ENCODE assay signal across 31 cellular contexts in genomic region chr4:56680266-56680665, GRCh38. TPM values are rescaled to one million over a fixed set of nuclear protein-coding genes. Genes with fewer than 3 reads are reported as not detected.
DNase-seq lines count a peak whose midpoint lies in the region; ATAC-seq and TF ChIP-seq lines count a peak whose summit lies in the region.
"Had no signal": no experiment of that assay in that cellular context is flagged by ENCODE, and none has a peak within 500 bp of the region (broad histone marks: within the 10 kb centered on the region; RNA-seq: fewer than 3 reads in every experiment).

No MANE protein-coding gene starts in this region.

- no peaks in the 10 kb centered on the region for H3K4me1 ChIP-seq in endocrine pancreas (ENCODE audit: control insufficient read depth, insufficient read depth, low read length)
- peaks cover 12% of the 10 kb centered on the region for H3K4me1 ChIP-seq in lower lobe of right lung
- no peaks in the 10 kb centered on the region for H3K4me1 ChIP-seq in GM23338 (ENCODE audit: insufficient read depth)

- no peaks in the 10 kb centered on the region for H3K9me3 ChIP-seq in endocrine pancreas (ENCODE audit: control insufficient read depth, low read length)
- no peaks in the 10 kb centered on the region for H3K9me3 ChIP-seq in lower lobe of right lung
- H3K9me3 ChIP-seq: esophagus muscularis mucosa, pancreas, SJSA1, transverse colon had no signal

- H3K4me3 Mint-ChIP-seq in type B pancreatic cell (peak overlapping the region; percentile 78), MCF 10A (ENCODE audit: unreplicated experiment) (no peak overlapping the region), GM23338 (no peak overlapping the region)
- H3K4me3 Mint-ChIP-seq: neural crest cell, WTC11 had no signal

- H3K4me1 Mint-ChIP-seq in type B pancreatic cell (ENCODE audit: unreplicated experiment), result peaks cover 14% of the 10 kb centered on the region
- peaks cover 26% of the 10 kb centered on the region for H3K4me1 Mint-ChIP-seq in MCF 10A (ENCODE audit: insufficient read depth, unreplicated experiment)
- peaks cover 13% of the 10 kb centered on the region; the same call in 2 of the 3 replicates for H3K4me1 Mint-ChIP-seq in GM23338

- BruUV-seq in MCF 10A (replicated peaks; lab: Mats Ljungman, UMichigan), result no TSS peak

- peak overlapping the region; percentile 78 for H3K4me3 ChIP-seq in endocrine pancreas (ENCODE audit: control insufficient read depth, insufficient read depth, low read length)
- peak overlapping the region; percentile 51 for H3K4me3 ChIP-seq in lower lobe of right lung
- no peak overlapping the region for H3K4me3 ChIP-seq in GM23338
- H3K4me3 ChIP-seq: esophagus muscularis mucosa, SJSA1, transverse colon had no signal

- intact Hi-C loops in lower lobe of right lung (cut with DNase I), result no loop called here
- intact Hi-C loops in MCF 10A (cut with micrococcal nuclease), result no loop called here

- H3K27ac ChIP-seq in lower lobe of right lung (peak overlapping the region; percentile 74), GM23338 (ENCODE audit: low read depth) (no peak overlapping the region)
- H3K27ac ChIP-seq: coronary artery, esophagus muscularis mucosa, foreskin keratinocyte, pancreas, SJSA1, transverse colon had no signal

- DNase-seq in NCI-H510A treated with DMSO at 0.1 percent for 48 hours (lab: John Stamatoyannopoulos, UW) (peak; percentile 34), NCI-H510A (lab: John Stamatoyannopoulos, UW) (no peak), lower lobe of right lung (no peak), type B pancreatic cell (ENCODE audit: extremely low spot score, unreplicated experiment) (no peak), EL (no peak), MCF 10A (ENCODE audit: unreplicated experiment) (no peak), GM23338 (ENCODE audit: low spot score) (no peak)
- DNase-seq: activated CD4-positive, alpha-beta T cell treated with anti-CD3 and anti-CD28 coated beads, Interleukin-2, amount 10 ng/mL, durations not matched to agents 7 days and 5 days; activated gamma-delta T cell treated with Interleukin-2 at 50 U/mL for 16 hours; activated naive CD8-positive, alpha-beta T cell treated with anti-CD3 and anti-CD28 coated beads, Interleukin-2, amount 10 ng/mL, durations not matched to agents 7 days and 5 days; activated T-cell treated with anti-CD3 and anti-CD28 coated beads, Interleukin-2, amount 50 U/mL, for 4 hours; aorta; effector memory CD8-positive, alpha-beta T cell; foreskin keratinocyte; IMR-90; NCI-H146; NCI-H2107; NCI-H345; NCI-H748 treated with DMSO at 0.1 percent for 48 hours; pancreas; retina; stimulated activated CD4-positive, alpha-beta T cell treated with anti-CD3 and anti-CD28 coated beads, Interleukin-2, amount 100 ng/mL, for 48 hours; T1000; transverse colon had no signal

- no peak overlapping the region for H3K4me2 ChIP-seq in GM23338

- peaks cover 3% of the 10 kb centered on the region for H3K36me3 Mint-ChIP-seq in type B pancreatic cell
- no peaks in the 10 kb centered on the region for H3K36me3 Mint-ChIP-seq in MCF 10A (ENCODE audit: insufficient read depth, unreplicated experiment)
- no peaks in the 10 kb centered on the region for H3K36me3 Mint-ChIP-seq in GM23338 (ENCODE audit: low read depth)
- H3K36me3 Mint-ChIP-seq: activated naive CD8-positive, alpha-beta T cell treated with anti-CD3 and anti-CD28 coated beads, Interleukin-2, amount 10 ng/mL, durations not matched to agents 7 days and 5 days; WTC11 had no signal

- H3K36me3 ChIP-seq in endocrine pancreas (ENCODE audit: control insufficient read depth, insufficient read depth, low read length), result no peaks in the 10 kb centered on the region
- no peaks in the 10 kb centered on the region for H3K36me3 ChIP-seq in lower lobe of right lung
- no peaks in the 10 kb centered on the region for H3K36me3 ChIP-seq in GM23338 (ENCODE audit: insufficient read depth)
- H3K36me3 ChIP-seq: esophagus muscularis mucosa, pancreas, SJSA1, transverse colon had no signal

- no peaks in the 10 kb centered on the region for H3K79me2 ChIP-seq in GM23338 (replicated peaks; ENCODE audit: insufficient read depth)

- POLR2A ChIA-PET in MCF 10A (lab: Yijun Ruan, JAX), result interaction anchor here (0.7 kb wide), 1 partner anchor 48 kb away, joined by 3 read pairs; no protein-coding TSS in a partner anchor

- peak overlapping the region; percentile 89 for H3K27ac Mint-ChIP-seq in type B pancreatic cell
- H3K27ac Mint-ChIP-seq in MCF 10A (ENCODE audit: low read depth, unreplicated experiment), result no peak overlapping the region
- no peak overlapping the region for H3K27ac Mint-ChIP-seq in GM23338
- H3K27ac Mint-ChIP-seq: activated CD4-positive, alpha-beta T cell treated with anti-CD3 and anti-CD28 coated beads, Interleukin-2, amount 10 ng/mL, durations not matched to agents 7 days and 5 days; activated naive CD8-positive, alpha-beta T cell treated with anti-CD3 and anti-CD28 coated beads, Interleukin-2, amount 10 ng/mL, durations not matched to agents 7 days and 5 days; effector memory CD8-positive, alpha-beta T cell; WTC11 had no signal

- H2AFZ ChIP-seq in GM23338, result no peak overlapping the region

- no peaks in the 10 kb centered on the region for H3K9me2 ChIP-seq in GM23338 (ENCODE audit: insufficient read depth)

- TF ChIP-seq CTCF in lower lobe of right lung (IDR thresholded peaks at IDR 0.05), result no peak
- no peak for TF ChIP-seq CTCF in type B pancreatic cell (conservative IDR thresholded peaks at IDR 0.05)
- TF ChIP-seq CTCF in MCF 10A (IDR thresholded peaks at IDR 0.05; ENCODE audit: unreplicated experiment), result no peak
- TF ChIP-seq CTCF in GM23338 (conservative IDR thresholded peaks at IDR 0.05; ENCODE audit: low read depth in 2 of 2), result no peak

- H3K27me3 ChIP-seq in endocrine pancreas (ENCODE audit: control insufficient read depth, insufficient read depth, low read length), result no peaks in the 10 kb centered on the region
- H3K27me3 ChIP-seq in lower lobe of right lung (ENCODE audit: low read depth), result no peaks in the 10 kb centered on the region
- H3K27me3 ChIP-seq in GM23338 (ENCODE audit: insufficient read depth), result no peaks in the 10 kb centered on the region
- H3K27me3 ChIP-seq: foreskin keratinocyte, pancreas had no signal

- ATAC-seq in lower lobe of right lung (peak; percentile 82 to 87), GM23338 (no peak)
- ATAC-seq: WTC11 had no signal

- no peaks in the 10 kb centered on the region for H3F3A ChIP-seq in GM23338 (replicated peaks; ENCODE audit: low read depth)

- H3K9me3 Mint-ChIP-seq in type B pancreatic cell (peaks cover 6% of the 10 kb centered on the region), MCF 10A (ENCODE audit: unreplicated experiment) (no peaks in the 10 kb centered on the region), GM23338 (no peaks in the 10 kb centered on the region)
- H3K9me3 Mint-ChIP-seq: activated CD4-positive, alpha-beta T cell treated with anti-CD3 and anti-CD28 coated beads, Interleukin-2, amount 10 ng/mL, durations not matched to agents 7 days and 5 days; activated naive CD8-positive, alpha-beta T cell treated with anti-CD3 and anti-CD28 coated beads, Interleukin-2, amount 10 ng/mL, durations not matched to agents 7 days and 5 days; activated T-cell treated with anti-CD3 and anti-CD28 coated beads, Interleukin-2, amount 50 U/mL, for 4 hours; effector memory CD8-positive, alpha-beta T cell; neural crest cell; WTC11 had no signal

- H3K27me3 Mint-ChIP-seq in type B pancreatic cell, result peaks cover 2% of the 10 kb centered on the region
- H3K27me3 Mint-ChIP-seq in MCF 10A (ENCODE audit: insufficient read depth, unreplicated experiment), result no peaks in the 10 kb centered on the region
- no peaks in the 10 kb centered on the region for H3K27me3 Mint-ChIP-seq in GM23338 (ENCODE audit: insufficient read depth, low read depth, poor library complexity)

- CTCF ChIA-PET in MCF 10A (lab: Yijun Ruan, JAX), result no interaction called here

- H4K20me1 ChIP-seq in GM23338 (replicated peaks; ENCODE audit: insufficient read depth), result no peaks in the 10 kb centered on the region

- H3K9ac ChIP-seq in endocrine pancreas (ENCODE audit: control insufficient read depth, insufficient read depth, low read length), result no peak overlapping the region

TF ChIP-seq in GM23338, 12 proteins besides CTCF, POLR2A, EP300 and RAD21:
- no peak for TF ChIP-seq CREB1 (CRISPR knock-in tag; IDR thresholded peaks at IDR 0.05; ENCODE audit: low read depth)

RNA-seq across cellular contexts. Expression of gene HOPX, which starts 0.8 kb away (rescaled TPM):
- total RNA-seq in lower lobe of right lung (341 TPM), type B pancreatic cell (ENCODE audit: low replicate concordance) (42.1 and 136 TPM in 2 replicates), MCF 10A (2022) (not detected in 2 replicates)
- not detected in 2 replicates for total RNA-seq in GM23338 (2014; rRNA removed; shearing (Covaris generic))
- not detected in 2 replicates for polyA plus RNA-seq in GM23338 (2016; fragmentation: Nextera tagmentation; extraction: Ambion mirVana)
- total RNA-seq: A172, neural crest cell had no signal

Comparison
In these comparisons a context has a peak if more than half of its experiments do, and no peak if none do; other contexts are left out.
1. RNA of gene HOPX, which starts 0.8 kb away (total RNA-seq): 341 TPM in lower lobe of right lung (single experiment) and 42.1 to 136 TPM in type B pancreatic cell; not detected in MCF 10A and not detected in GM23338; every median in the first group is over 10 times any median in the second.